Comparison of ENCODE assay signal across 10 cellular contexts in the genomic region with DNA sequence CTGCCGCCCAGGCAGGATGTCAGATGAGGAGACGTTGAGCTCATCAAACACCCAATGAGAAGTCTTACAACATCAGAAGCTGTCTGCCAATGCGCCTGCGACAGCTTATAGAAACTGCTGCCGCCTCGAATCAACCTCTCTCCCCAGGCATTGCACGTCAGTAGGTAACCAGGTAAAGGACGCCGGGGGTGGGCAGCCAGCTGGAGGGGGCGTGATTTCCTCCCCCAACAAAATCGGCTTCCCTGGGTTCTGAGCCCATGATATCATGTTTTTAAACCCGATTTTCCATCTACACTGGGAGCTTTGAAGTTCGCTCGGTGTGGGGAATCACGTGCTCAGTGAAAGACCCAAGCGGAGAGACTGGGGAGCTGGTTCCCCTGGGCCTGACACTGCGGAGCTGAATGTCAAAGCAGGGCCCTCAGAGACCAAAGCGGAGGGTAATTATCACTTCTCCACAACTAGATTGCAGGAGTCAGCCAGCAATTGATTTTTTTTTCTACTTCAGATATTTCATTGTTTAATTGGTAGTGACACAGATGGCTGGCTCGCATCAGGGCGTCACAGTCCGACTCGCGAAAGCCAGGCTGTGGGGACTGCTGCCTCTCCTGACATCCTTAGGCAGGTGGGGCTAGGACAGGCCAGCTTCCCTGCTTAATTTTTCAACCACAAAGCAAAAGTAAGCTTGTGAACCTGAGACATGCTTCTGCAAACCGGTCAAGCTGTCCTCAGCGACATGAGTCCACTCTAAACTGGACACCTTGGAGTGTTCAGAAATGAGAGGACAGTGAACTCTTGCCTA. TPM values are rescaled to one million over a fixed set of nuclear protein-coding genes. Genes with fewer than 3 reads are reported as not detected.
A peak's percentile ranks its signal among the peaks of the same experiment; 100 is the strongest.
DNase-seq lines count a peak whose midpoint lies in the region; ATAC-seq and TF ChIP-seq lines count a peak whose summit lies in the region.
"Had no signal": no experiment of that assay in that cellular context is flagged by ENCODE, and none has a peak within 500 bp of the region (broad histone marks: within the 10 kb centered on the region; RNA-seq: fewer than 3 reads in every experiment).

No MANE protein-coding gene starts in this region.

- H3K27me3 ChIP-seq in neural progenitor cell: peaks cover 17% of the 10 kb centered on the region
- no peaks in the 10 kb centered on the region for H3K27me3 ChIP-seq in Karpas-422 (ENCODE audit: low read length)

- no peaks in the 10 kb centered on the region for H3K9me3 Mint-ChIP-seq in activated naive CD8-positive, alpha-beta T cell treated with anti-CD3 and anti-CD28 coated beads, Interleukin-2, amount 10 ng/mL, durations not matched to agents 7 days and 5 days
- H3K9me3 Mint-ChIP-seq in neural progenitor cell: no peaks in the 10 kb centered on the region

- H3K79me2 ChIP-seq in neural progenitor cell (ENCODE audit: low read depth) (no peaks in the 10 kb centered on the region), Karpas-422 (ENCODE audit: low read length) (no peaks in the 10 kb centered on the region)

- H3K4me3 Mint-ChIP-seq in activated naive CD8-positive, alpha-beta T cell treated with anti-CD3 and anti-CD28 coated beads, Interleukin-2, amount 10 ng/mL, durations not matched to agents 7 days and 5 days: peak overlapping the region; percentile 57
- H3K4me3 Mint-ChIP-seq in neural progenitor cell: no peak overlapping the region

- H4K20me1 ChIP-seq in neural progenitor cell (ENCODE audit: low read depth) (peaks cover 4% of the 10 kb centered on the region), Karpas-422 (ENCODE audit: insufficient read depth, low read depth, low read length) (no peaks in the 10 kb centered on the region)

- H3K27ac Mint-ChIP-seq in activated naive CD8-positive, alpha-beta T cell treated with anti-CD3 and anti-CD28 coated beads, Interleukin-2, amount 10 ng/mL, durations not matched to agents 7 days and 5 days: peak overlapping the region; percentile 53
- H3K27ac Mint-ChIP-seq in neural progenitor cell: peak overlapping the region; percentile 13

- H2AFZ ChIP-seq in neural progenitor cell (replicated peaks) (no peak overlapping the region), Karpas-422 (ENCODE audit: low read length) (no peak overlapping the region)

- peaks cover 13% of the 10 kb centered on the region for H3K4me1 Mint-ChIP-seq in activated naive CD8-positive, alpha-beta T cell treated with anti-CD3 and anti-CD28 coated beads, Interleukin-2, amount 10 ng/mL, durations not matched to agents 7 days and 5 days
- H3K4me1 Mint-ChIP-seq in neural progenitor cell: peaks cover 57% of the 10 kb centered on the region

- no peak for TF ChIP-seq CTCF in neural progenitor cell (IDR thresholded peaks at IDR 0.05)

- peak; percentile 87 for ATAC-seq in activated naive CD8-positive, alpha-beta T cell treated with anti-CD3 and anti-CD28 coated beads, Interleukin-2, amount 10 ng/mL, durations not matched to agents 7 days and 5 days (ENCODE audit: low read depth)
- ATAC-seq in HG03521 (IDR thresholded peaks at IDR 0.05; ENCODE audit: unreplicated experiment) (no peak), GM18498 (IDR thresholded peaks at IDR 0.05; ENCODE audit: unreplicated experiment) (no peak)

- H3K36me3 ChIP-seq in KOPT-K1 (ENCODE audit: insufficient read depth, low read length): no peaks in the 10 kb centered on the region
- no peaks in the 10 kb centered on the region for H3K36me3 ChIP-seq in neural progenitor cell
- H3K36me3 ChIP-seq in Karpas-422 (ENCODE audit: insufficient read depth, low read length): no peaks in the 10 kb centered on the region

- peaks cover 16% of the 10 kb centered on the region for H3K27me3 Mint-ChIP-seq in activated naive CD8-positive, alpha-beta T cell treated with anti-CD3 and anti-CD28 coated beads, Interleukin-2, amount 10 ng/mL, durations not matched to agents 7 days and 5 days
- peaks cover 24% of the 10 kb centered on the region for H3K27me3 Mint-ChIP-seq in neural progenitor cell (ENCODE audit: insufficient read depth, low read depth)

- H3K4me1 ChIP-seq in neural progenitor cell (peaks cover 29% of the 10 kb centered on the region), Karpas-422 (ENCODE audit: low read length) (no peaks in the 10 kb centered on the region)

- peak overlapping the region; percentile 72 for H3K4me2 ChIP-seq in neural progenitor cell
- H3K4me2 ChIP-seq in Karpas-422 (ENCODE audit: low read depth, low read length, poor library complexity, severe bottlenecking): no peak overlapping the region

- H3K36me3 Mint-ChIP-seq in activated naive CD8-positive, alpha-beta T cell treated with anti-CD3 and anti-CD28 coated beads, Interleukin-2, amount 10 ng/mL, durations not matched to agents 7 days and 5 days: no peaks in the 10 kb centered on the region
- no peaks in the 10 kb centered on the region for H3K36me3 Mint-ChIP-seq in neural progenitor cell

- POLR2A ChIA-PET in activated naive CD8-positive, alpha-beta T cell treated with anti-CD3 and anti-CD28 coated beads, Interleukin-2, amount 10 ng/mL, durations not matched to agents 7 days and 5 days (lab: Charles Lee): interaction anchor here (0.7 to 1.3 kb wide), 7 partner anchors 8 to 556 kb away, joined by 3 to 4 read pairs (median 3); no protein-coding TSS in a partner anchor

- peak; percentile 89 for DNase-seq in NCI-H69 (lab: John Stamatoyannopoulos, UW)
- no peak for DNase-seq in activated naive CD8-positive, alpha-beta T cell treated with anti-CD3 and anti-CD28 coated beads, Interleukin-2, amount 10 ng/mL, durations not matched to agents 7 days and 5 days
- no peak for DNase-seq in neural progenitor cell (ENCODE audit: low spot score)
- no peak for DNase-seq in Karpas-422
- no peak for DNase-seq in substantia nigra (lab: John Stamatoyannopoulos, UW)

- no peaks in the 10 kb centered on the region for H3K9me2 ChIP-seq in Karpas-422 (replicated peaks; ENCODE audit: insufficient read depth, low read length)

- no peaks in the 10 kb centered on the region for H3K9me3 ChIP-seq in KOPT-K1 (ENCODE audit: insufficient read depth, low read length, poor library complexity, severe bottlenecking)
- H3K9me3 ChIP-seq in neural progenitor cell (ENCODE audit: low read depth): no peaks in the 10 kb centered on the region
- no peaks in the 10 kb centered on the region for H3K9me3 ChIP-seq in Karpas-422 (ENCODE audit: low read length)

- H3K9ac ChIP-seq in neural progenitor cell (no peak overlapping the region), Karpas-422 (ENCODE audit: low read length) (no peak overlapping the region)

- peaks cover 25% of the 10 kb centered on the region for H3F3A ChIP-seq in neural progenitor cell (ENCODE audit: low read depth)

- H3K27ac ChIP-seq in KOPT-K1 (ENCODE audit: low read depth, low read length, poor library complexity, severe bottlenecking) (peak overlapping the region; percentile 63), neural progenitor cell (no peak overlapping the region), Karpas-422 (ENCODE audit: low read length) (no peak overlapping the region), substantia nigra (ENCODE audit: low read depth, low read length, poor library complexity, severe bottlenecking) (no peak overlapping the region)

- H3K4me3 ChIP-seq in neural progenitor cell (peak overlapping the region; percentile 14), Karpas-422 (ENCODE audit: low read length) (no peak overlapping the region)

RNA-seq across cellular contexts. Expression of gene FAM83F, which starts 15.4 kb away (rescaled TPM):
- under 1 TPM; 0.20 to 0.30 TPM for total RNA-seq in activated naive CD8-positive, alpha-beta T cell treated with anti-CD3 and anti-CD28 coated beads, Interleukin-2, amount 10 ng/mL, durations not matched to agents 7 days and 5 days
- 0.09 and 0.56 TPM in 2 replicates for total RNA-seq in neural progenitor cell (ENCODE audit: low replicate concordance)
- total RNA-seq in Karpas-422 (2014; rRNA removed; shearing (Covaris generic); ENCODE audit: low replicate concordance): under 0.01 and 0.07 TPM in 2 replicates

RNA-seq across cellular contexts. Expression of gene TMA7B, which starts 50.0 kb away (rescaled TPM):
- total RNA-seq in activated naive CD8-positive, alpha-beta T cell treated with anti-CD3 and anti-CD28 coated beads, Interleukin-2, amount 10 ng/mL, durations not matched to agents 7 days and 5 days: 1 to 10 TPM; 8.5 to 9.1 TPM
- total RNA-seq in neural progenitor cell (ENCODE audit: low replicate concordance): not detected in 2 replicates
- total RNA-seq in Karpas-422 (2014; rRNA removed; shearing (Covaris generic); ENCODE audit: low replicate concordance): not detected in 2 replicates
- total RNA-seq: epithelial cell of proximal tubule, G401 had no signal
